22 cellular contexts compared by ENCODE assay signal in genomic region chr7:29296421-29296820, GRCh38.
"Had no signal": no experiment of that assay in that cellular context is flagged by ENCODE, and none has a peak within 500 bp of the region (broad histone marks: within the 10 kb centered on the region; RNA-seq: fewer than 3 reads in every experiment).

No MANE protein-coding gene starts in this region.

- H3K4me3 Mint-ChIP-seq: activated naive CD8-positive, alpha-beta T cell; activated T-cell treated with anti-CD3 and anti-CD28 coated beads, Interleukin-2, amount 50 U/mL, for 4 hours; brain; central memory CD8-positive, alpha-beta T cell; T-helper 1 cell treated with Interleukin-12 subunit alpha and Interleukin-12 subunit beta and Interleukin-4 antibody, amounts not matched to agents 30 μg/mL and 1 μg/mL, for 36 hours had no signal

- H3K27ac Mint-ChIP-seq: activated naive CD8-positive, alpha-beta T cell; T-helper 1 cell treated with Interleukin-12 subunit alpha and Interleukin-12 subunit beta and Interleukin-4 antibody, amounts not matched to agents 30 μg/mL and 1 μg/mL, for 36 hours had no signal

- H3K27me3 Mint-ChIP-seq: brain; central memory CD8-positive, alpha-beta T cell had no signal

- H3K4me3 ChIP-seq: SK-N-MC had no signal

- H3K9me3 Mint-ChIP-seq: activated T-cell treated with anti-CD3 and anti-CD28 coated beads, Interleukin-2, amount 50 U/mL, for 4 hours; brain; central memory CD8-positive, alpha-beta T cell; T-helper 1 cell treated with Interleukin-12 subunit alpha and Interleukin-12 subunit beta and Interleukin-4 antibody, amounts not matched to agents 30 μg/mL and 1 μg/mL, for 36 hours had no signal

- ATAC-seq: activated T-cell treated with anti-CD3 and anti-CD28 coated beads, Interleukin-2, amount 50 U/mL, for 4 hours; Panc1; Right ventricle myocardium inferior had no signal

- DNase-seq: activated CD4-positive, alpha-beta T cell treated with anti-CD3 and anti-CD28 coated beads for 48 hours; activated CD4-positive, alpha-beta T cell treated with anti-CD3 and anti-CD28 coated beads, Interleukin-2, amount 50 U/mL, for 4 hours; activated CD4-positive, CD25-positive, alpha-beta regulatory T cell treated with anti-CD3 and anti-CD28 coated beads, Interleukin-2, amount 50 U/mL, for 72 hours; activated CD8-positive, alpha-beta memory T cell treated with anti-CD3 and anti-CD28 coated beads for 24 hours; activated effector memory CD4-positive, alpha-beta T cell treated with anti-CD3 and anti-CD28 coated beads, Interleukin-2, amount 50 U/mL, for 16 hours; activated naive CD4-positive, alpha-beta T cell treated with Interleukin-2 at 50 U/mL for 16 hours; activated T-cell treated with anti-CD3 and anti-CD28 coated beads, Interleukin-2, amount 50 U/mL, for 4 hours; amygdala; NCI-H1048; NCI-H1417; NCI-H2171; NCI-H2227 treated with DMSO at 0.1 percent for 48 hours; NCI-H446 treated with DMSO at 0.1 percent for 48 hours; NCI-H524 treated with DMSO at 0.1 percent for 48 hours; RPMI8226 had no signal

- H3K36me3 Mint-ChIP-seq: activated naive CD8-positive, alpha-beta T cell; brain had no signal

- H3K27ac ChIP-seq: SK-N-MC had no signal
